Comparison of ENCODE assay signal across 29 cellular contexts in genomic region chr7:105828141-105828540, GRCh38.
"Had no signal": no experiment of that assay in that cellular context is flagged by ENCODE, and none has a peak within 500 bp of the region (broad histone marks: within the 10 kb centered on the region; RNA-seq: fewer than 3 reads in every experiment).

No MANE protein-coding gene starts in this region.

- H3K27ac Mint-ChIP-seq: activated CD4-positive, alpha-beta memory T cell treated with anti-CD3 and anti-CD28 coated beads, Interleukin-2, amount 10 ng/mL, durations not matched to agents 7 days and 5 days; activated naive CD4-positive, alpha-beta T cell treated with anti-CD3 and anti-CD28 coated beads, Interleukin-2, amount 50 U/mL, for 24 hours; activated naive CD8-positive, alpha-beta T cell treated with anti-CD3 and anti-CD28 coated beads, Interleukin-2, amount 10 ng/mL, durations not matched to agents 7 days and 5 days; activated T-cell treated with anti-CD3 and anti-CD28 coated beads, Interleukin-2, amount 50 U/mL, for 24 hours; activated T-helper 2 cell treated with anti-CD3 and anti-CD28 coated beads, Interferon-gamma antibody, Interleukin-2, Interleukin-4, amounts not matched to agents 10 μg/mL and 5 μg/mL and 100 μg/mL, durations not matched to agents 14 hours and 24 hours and 36 hours had no signal

- H3K4me1 ChIP-seq: ascending aorta had no signal

- H3K27me3 ChIP-seq: ascending aorta, cardiac muscle cell, MG63, SJCRH30 had no signal

- H3K27me3 Mint-ChIP-seq: activated naive CD4-positive, alpha-beta T cell treated with anti-CD3 and anti-CD28 coated beads, Interleukin-2, amount 50 U/mL, for 24 hours; activated naive CD8-positive, alpha-beta T cell treated with anti-CD3 and anti-CD28 coated beads, Interleukin-2, amount 10 ng/mL, durations not matched to agents 7 days and 5 days; activated T-cell treated with anti-CD3 and anti-CD28 coated beads, Interleukin-2, amount 50 U/mL, for 24 hours; central memory CD8-positive, alpha-beta T cell had no signal

- H3K9me3 Mint-ChIP-seq: activated T-cell treated with anti-CD3 and anti-CD28 coated beads, Interleukin-2, amount 50 U/mL, for 24 hours had no signal

- H3K36me3 ChIP-seq: ascending aorta, cardiac muscle cell, MG63, SJCRH30, WERI-Rb-1 had no signal

- H3K27ac ChIP-seq: ascending aorta, cardiac muscle cell, SJCRH30, SK-N-MC, WERI-Rb-1 had no signal

- DNase-seq: activated CD4-positive, alpha-beta memory T cell treated with anti-CD3 and anti-CD28 coated beads, Interleukin-2, amount 10 ng/mL, durations not matched to agents 7 days and 5 days; activated CD4-positive, alpha-beta T cell treated with anti-CD3 and anti-CD28 coated beads for 1 hour; activated CD4-positive, alpha-beta T cell treated with anti-CD3 and anti-CD28 coated beads for 48 hours; activated CD4-positive, CD25-positive, alpha-beta regulatory T cell; activated gamma-delta T cell; activated naive CD4-positive, alpha-beta T cell treated with Interleukin-2 at 50 U/mL for 16 hours; activated naive CD8-positive, alpha-beta T cell treated with anti-CD3 and anti-CD28 coated beads, Interleukin-2, amount 10 ng/mL, durations not matched to agents 7 days and 5 days; activated T-cell treated with anti-CD3 and anti-CD28 coated beads, Interleukin-2, amount 50 U/mL, for 24 hours; amygdala; Kasumi-1; NCI-H1048; NCI-H1105 treated with DMSO at 0.1 percent for 48 hours; NCI-H1436; NCI-H1694; NCI-H1930; NCI-H2081 treated with DMSO at 0.1 percent for 48 hours; NCI-H345; NCI-H524 treated with DMSO at 0.1 percent for 48 hours; SHP77; SJCRH30; T1000; WERI-Rb-1 had no signal

- H3K4me3 Mint-ChIP-seq: activated CD4-positive, alpha-beta memory T cell treated with anti-CD3 and anti-CD28 coated beads, Interleukin-2, amount 10 ng/mL, durations not matched to agents 7 days and 5 days; activated naive CD4-positive, alpha-beta T cell treated with anti-CD3 and anti-CD28 coated beads, Interleukin-2, amount 50 U/mL, for 24 hours; activated naive CD8-positive, alpha-beta T cell treated with anti-CD3 and anti-CD28 coated beads, Interleukin-2, amount 10 ng/mL, durations not matched to agents 7 days and 5 days; activated T-cell treated with anti-CD3 and anti-CD28 coated beads, Interleukin-2, amount 50 U/mL, for 24 hours; central memory CD8-positive, alpha-beta T cell had no signal

- H3K4me3 ChIP-seq: ascending aorta, cardiac muscle cell, MG63, SJCRH30, SK-N-MC had no signal

- H3K9me3 ChIP-seq: ascending aorta, MG63, SJCRH30 had no signal
